In genomic region chr19:55368701-55369563, GRCh38 we compare ENCODE assay signal across 1 cellular context.
TF ChIP-seq lines count a peak whose summit lies in the region.

No MANE protein-coding gene starts in this region.

TF ChIP-seq in K562, 482 proteins besides CTCF, POLR2A, EP300 and RAD21 (continued from another document and continues in another):
- TF ChIP-seq HMGXB4 (CRISPR knock-in tag; IDR thresholded peaks at IDR 0.05): no peak
- no peak for TF ChIP-seq ZNF316 (IDR thresholded peaks at IDR 0.05)
- TF ChIP-seq DPF2 (IDR thresholded peaks at IDR 0.05): no peak
- TF ChIP-seq ZBTB7A (IDR thresholded peaks at IDR 0.05; ENCODE audit: borderline replicate concordance, control insufficient read depth, low read depth, low read length): peak; percentile 74
- TF ChIP-seq RBFOX2 (IDR thresholded peaks at IDR 0.05; ENCODE audit: low read depth, low read length): peak; percentile 9; the same call in 1 of the 2 replicates
- no peak for TF ChIP-seq HMG20A (CRISPR knock-in tag; conservative IDR thresholded peaks at IDR 0.05)
- no peak for TF ChIP-seq NCOR1 (IDR thresholded peaks at IDR 0.05)
- peak; percentile 23 to 50; a peak in 1 of 4 replicates for TF ChIP-seq KDM1A (IDR thresholded peaks at IDR 0.05)
- no peak for TF ChIP-seq MTA3 (IDR thresholded peaks at IDR 0.05; ENCODE audit: borderline replicate concordance)
- no peak for TF ChIP-seq HIVEP1 (CRISPR knock-in tag; IDR thresholded peaks at IDR 0.05)
- no peak for TF ChIP-seq ZNF277 (CRISPR knock-in tag; IDR thresholded peaks at IDR 0.05; ENCODE audit: borderline replicate concordance)
- peak; percentile 29 for TF ChIP-seq NEUROD1 (IDR thresholded peaks at IDR 0.05; ENCODE audit: borderline replicate concordance, low read depth, low read length, partially characterized antibody)
- peak; percentile 82 for TF ChIP-seq NCOA6 (IDR thresholded peaks at IDR 0.05)
- TF ChIP-seq HLTF (IDR thresholded peaks at IDR 0.05): no peak
- no peak for TF ChIP-seq SIRT6 (IDR thresholded peaks at IDR 0.05; ENCODE audit: low read depth, low read length)
- peak; percentile 17; the same call in 1 of the 2 replicates for TF ChIP-seq CTBP1 (IDR thresholded peaks at IDR 0.05; ENCODE audit: borderline replicate concordance)
- TF ChIP-seq ZBTB40 (IDR thresholded peaks at IDR 0.05): no peak
- no peak for TF ChIP-seq ZBTB40 (CRISPR knock-in tag; IDR thresholded peaks at IDR 0.05)
- TF ChIP-seq FOXK2 (conservative IDR thresholded peaks at IDR 0.05 in 1 of 2, IDR thresholded peaks at IDR 0.05 in 1 of 2; ENCODE audit: low read depth in 2 of 2): no peak
- TF ChIP-seq ASH1L (IDR thresholded peaks at IDR 0.05; ENCODE audit: borderline replicate concordance, low read depth, partially characterized antibody): no peak
- no peak for TF ChIP-seq EWSR1 (IDR thresholded peaks at IDR 0.05; ENCODE audit: borderline replicate concordance, low read depth, partially characterized antibody)
- TF ChIP-seq HES1 (IDR thresholded peaks at IDR 0.05; ENCODE audit: low read depth): no peak
- no peak for TF ChIP-seq TARDBP (IDR thresholded peaks at IDR 0.05)
- no peak for TF ChIP-seq NFE2L1 (tag; IDR thresholded peaks at IDR 0.05; ENCODE audit: borderline replicate concordance, low read depth)
- no peak for TF ChIP-seq RERE (CRISPR knock-in tag; IDR thresholded peaks at IDR 0.05; ENCODE audit: borderline replicate concordance)
- TF ChIP-seq ZNF592 (IDR thresholded peaks at IDR 0.05): no peak
- no peak for TF ChIP-seq NFE2 (IDR thresholded peaks at IDR 0.05; ENCODE audit: low read depth)
- TF ChIP-seq ARID2 (IDR thresholded peaks at IDR 0.05): no peak
- no peak for TF ChIP-seq ZNF184 (CRISPR knock-in tag; IDR thresholded peaks at IDR 0.05)
- no peak for TF ChIP-seq ARHGAP35 (IDR thresholded peaks at IDR 0.05; ENCODE audit: partially characterized antibody)
